14 cellular contexts compared by ENCODE assay signal in the genomic region with DNA sequence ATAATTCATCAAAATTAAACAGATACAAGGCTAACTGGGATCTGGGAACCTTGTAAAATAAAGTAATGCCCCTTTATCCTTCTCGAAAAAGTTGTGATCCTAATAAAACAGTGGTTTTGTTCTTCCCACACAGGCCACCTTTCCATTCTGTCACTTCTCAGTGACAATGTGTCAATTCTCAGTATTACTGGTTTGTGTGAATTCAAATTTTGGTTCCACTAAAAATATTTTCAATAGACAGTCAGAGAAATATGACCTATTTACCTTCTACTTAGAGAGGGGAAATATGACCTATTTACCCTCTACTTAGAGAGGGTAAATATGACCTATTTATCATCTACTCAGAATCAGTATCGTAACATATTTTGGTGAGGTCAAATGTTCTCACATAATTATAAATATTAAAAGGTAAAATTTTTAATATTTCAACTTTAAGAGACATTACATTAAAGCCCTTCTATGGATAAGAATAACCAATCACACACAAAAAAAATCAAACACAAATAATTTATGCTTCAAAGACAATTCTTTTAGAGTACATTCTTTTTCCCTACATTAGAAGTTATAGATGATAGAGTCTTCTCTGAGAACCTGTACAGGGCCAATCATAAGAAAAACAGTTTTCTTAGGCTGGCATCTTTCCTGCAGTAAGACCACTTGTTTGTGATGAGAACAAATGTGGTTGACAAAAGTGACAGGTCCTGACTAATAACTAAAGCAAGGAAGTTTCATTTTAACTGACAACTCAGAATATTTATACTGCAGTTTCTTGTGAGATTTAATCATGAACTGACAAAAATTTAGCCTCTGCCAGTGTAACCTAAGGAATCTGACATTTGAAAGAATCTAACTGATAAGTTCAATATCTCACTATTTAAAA.
DNase-seq lines count a peak whose midpoint lies in the region; ATAC-seq and TF ChIP-seq lines count a peak whose summit lies in the region.
"Had no signal": no experiment of that assay in that cellular context is flagged by ENCODE, and none has a peak within 500 bp of the region (broad histone marks: within the 10 kb centered on the region; RNA-seq: fewer than 3 reads in every experiment).

No MANE protein-coding gene starts in this region.

- POLR2A ChIA-PET in activated CD8-positive, alpha-beta T cell treated with anti-CD3 and anti-CD28 coated beads for 36 hours (lab: Charles Lee), result no interaction called here
- POLR2A ChIA-PET in activated CD8-positive, alpha-beta T cell treated with anti-CD3 and anti-CD28 coated beads, Interleukin-2, amount 10 ng/mL, durations not matched to agents 7 days and 5 days (lab: Charles Lee), result no interaction called here

- peaks cover 2% of the 10 kb centered on the region for H3K9me3 Mint-ChIP-seq in activated CD8-positive, alpha-beta T cell treated with anti-CD3 and anti-CD28 coated beads for 36 hours
- H3K9me3 Mint-ChIP-seq in activated CD8-positive, alpha-beta T cell treated with anti-CD3 and anti-CD28 coated beads, Interleukin-2, amount 10 ng/mL, durations not matched to agents 7 days and 5 days (ENCODE audit: insufficient read depth), result no peaks in the 10 kb centered on the region
- H3K9me3 Mint-ChIP-seq in stimulated activated effector memory CD8-positive, alpha-beta T cell treated with anti-CD3 and anti-CD28 coated beads, Interleukin-12 subunit alpha, Interleukin-12 subunit beta, amount 100 ng/mL, for 72 hours, result peaks cover 4% of the 10 kb centered on the region
- H3K9me3 Mint-ChIP-seq: activated CD4-positive, alpha-beta T cell treated with anti-CD3 and anti-CD28 coated beads, Interleukin-2, amount 10 ng/mL, durations not matched to agents 7 days and 5 days had no signal

- CTCF ChIA-PET in activated CD8-positive, alpha-beta T cell treated with anti-CD3 and anti-CD28 coated beads for 36 hours (lab: Charles Lee), result no interaction called here
- CTCF ChIA-PET in activated CD8-positive, alpha-beta T cell treated with anti-CD3 and anti-CD28 coated beads, Interleukin-2, amount 10 ng/mL, durations not matched to agents 7 days and 5 days (lab: Charles Lee), result no interaction called here

- DNase-seq in activated CD8-positive, alpha-beta T cell treated with anti-CD3 and anti-CD28 coated beads for 36 hours, result no peak
- DNase-seq in activated CD8-positive, alpha-beta T cell treated with anti-CD3 and anti-CD28 coated beads, Interleukin-2, amount 10 ng/mL, durations not matched to agents 7 days and 5 days, result no peak
- no peak for DNase-seq in stimulated activated effector memory CD8-positive, alpha-beta T cell treated with anti-CD3 and anti-CD28 coated beads, Interleukin-12 subunit alpha, Interleukin-12 subunit beta, amount 100 ng/mL, for 72 hours (ENCODE audit: low spot score in 2 of 2)
- DNase-seq in HK-2 (ENCODE audit: unreplicated experiment), result no peak
- DNase-seq in NCI-H2171 treated with DMSO at 0.1 percent for 48 hours (lab: John Stamatoyannopoulos, UW), result no peak
- no peak for DNase-seq in medulla oblongata (ENCODE audit: extremely low spot score)
- DNase-seq: activated CD4-positive, alpha-beta T cell treated with anti-CD3 and anti-CD28 coated beads, Interleukin-2, amount 10 ng/mL, durations not matched to agents 7 days and 5 days; adrenal gland; left ventricle myocardium superior; NCI-H2029; right cardiac atrium; SIG-M5 had no signal

- peaks cover 2% of the 10 kb centered on the region for H3K4me1 Mint-ChIP-seq in activated CD8-positive, alpha-beta T cell treated with anti-CD3 and anti-CD28 coated beads for 36 hours (ENCODE audit: low read depth)
- H3K4me1 Mint-ChIP-seq in activated CD8-positive, alpha-beta T cell treated with anti-CD3 and anti-CD28 coated beads, Interleukin-2, amount 10 ng/mL, durations not matched to agents 7 days and 5 days (ENCODE audit: low read depth), result no peaks in the 10 kb centered on the region
- no peaks in the 10 kb centered on the region for H3K4me1 Mint-ChIP-seq in stimulated activated effector memory CD8-positive, alpha-beta T cell treated with anti-CD3 and anti-CD28 coated beads, Interleukin-12 subunit alpha, Interleukin-12 subunit beta, amount 100 ng/mL, for 72 hours

- no peak overlapping the region for H3K27ac Mint-ChIP-seq in activated CD8-positive, alpha-beta T cell treated with anti-CD3 and anti-CD28 coated beads for 36 hours
- no peak overlapping the region for H3K27ac Mint-ChIP-seq in activated CD8-positive, alpha-beta T cell treated with anti-CD3 and anti-CD28 coated beads, Interleukin-2, amount 10 ng/mL, durations not matched to agents 7 days and 5 days
- H3K27ac Mint-ChIP-seq in stimulated activated effector memory CD8-positive, alpha-beta T cell treated with anti-CD3 and anti-CD28 coated beads, Interleukin-12 subunit alpha, Interleukin-12 subunit beta, amount 100 ng/mL, for 72 hours, result no peak overlapping the region
- H3K27ac Mint-ChIP-seq: activated CD4-positive, alpha-beta T cell treated with anti-CD3 and anti-CD28 coated beads, Interleukin-2, amount 10 ng/mL, durations not matched to agents 7 days and 5 days had no signal

- no peaks in the 10 kb centered on the region for H3K27me3 Mint-ChIP-seq in activated CD8-positive, alpha-beta T cell treated with anti-CD3 and anti-CD28 coated beads for 36 hours
- no peaks in the 10 kb centered on the region for H3K27me3 Mint-ChIP-seq in activated CD8-positive, alpha-beta T cell treated with anti-CD3 and anti-CD28 coated beads, Interleukin-2, amount 10 ng/mL, durations not matched to agents 7 days and 5 days (ENCODE audit: low read depth)

- intact Hi-C loops in activated CD8-positive, alpha-beta T cell treated with anti-CD3 and anti-CD28 coated beads for 36 hours (cut with micrococcal nuclease), result no loop called here

- no peak overlapping the region for H3K4me3 Mint-ChIP-seq in activated CD8-positive, alpha-beta T cell treated with anti-CD3 and anti-CD28 coated beads for 36 hours
- H3K4me3 Mint-ChIP-seq in activated CD8-positive, alpha-beta T cell treated with anti-CD3 and anti-CD28 coated beads, Interleukin-2, amount 10 ng/mL, durations not matched to agents 7 days and 5 days, result no peak overlapping the region
- no peak overlapping the region for H3K4me3 Mint-ChIP-seq in stimulated activated effector memory CD8-positive, alpha-beta T cell treated with anti-CD3 and anti-CD28 coated beads, Interleukin-12 subunit alpha, Interleukin-12 subunit beta, amount 100 ng/mL, for 72 hours
- H3K4me3 Mint-ChIP-seq: activated CD4-positive, alpha-beta T cell treated with anti-CD3 and anti-CD28 coated beads, Interleukin-2, amount 10 ng/mL, durations not matched to agents 7 days and 5 days had no signal

- no peaks in the 10 kb centered on the region for H3K36me3 Mint-ChIP-seq in activated CD8-positive, alpha-beta T cell treated with anti-CD3 and anti-CD28 coated beads for 36 hours (ENCODE audit: low read depth)
- no peaks in the 10 kb centered on the region for H3K36me3 Mint-ChIP-seq in activated CD8-positive, alpha-beta T cell treated with anti-CD3 and anti-CD28 coated beads, Interleukin-2, amount 10 ng/mL, durations not matched to agents 7 days and 5 days (ENCODE audit: low read depth)
- H3K36me3 Mint-ChIP-seq in stimulated activated effector memory CD8-positive, alpha-beta T cell treated with anti-CD3 and anti-CD28 coated beads, Interleukin-12 subunit alpha, Interleukin-12 subunit beta, amount 100 ng/mL, for 72 hours, result no peaks in the 10 kb centered on the region

- peak; percentile 37 for ATAC-seq in activated CD8-positive, alpha-beta T cell treated with anti-CD3 and anti-CD28 coated beads for 36 hours
- ATAC-seq in activated CD8-positive, alpha-beta T cell treated with anti-CD3 and anti-CD28 coated beads, Interleukin-2, amount 10 ng/mL, durations not matched to agents 7 days and 5 days, result no peak
- peak; percentile 76 for ATAC-seq in GM21825 (IDR thresholded peaks at IDR 0.05; ENCODE audit: unreplicated experiment)
- ATAC-seq in HG03378 (IDR thresholded peaks at IDR 0.05; ENCODE audit: unreplicated experiment), result peak; percentile 90
- ATAC-seq in stimulated activated effector memory CD8-positive, alpha-beta T cell treated with anti-CD3 and anti-CD28 coated beads, Interleukin-12 subunit alpha, Interleukin-12 subunit beta, amount 100 ng/mL, for 72 hours, result peak; percentile 84
- ATAC-seq: left ventricle myocardium superior, right cardiac atrium had no signal

- TF ChIP-seq CTCF in activated CD8-positive, alpha-beta T cell treated with anti-CD3 and anti-CD28 coated beads for 36 hours (IDR thresholded peaks at IDR 0.05), result no peak
